8 cellular contexts compared by ENCODE assay signal in the genomic region with DNA sequence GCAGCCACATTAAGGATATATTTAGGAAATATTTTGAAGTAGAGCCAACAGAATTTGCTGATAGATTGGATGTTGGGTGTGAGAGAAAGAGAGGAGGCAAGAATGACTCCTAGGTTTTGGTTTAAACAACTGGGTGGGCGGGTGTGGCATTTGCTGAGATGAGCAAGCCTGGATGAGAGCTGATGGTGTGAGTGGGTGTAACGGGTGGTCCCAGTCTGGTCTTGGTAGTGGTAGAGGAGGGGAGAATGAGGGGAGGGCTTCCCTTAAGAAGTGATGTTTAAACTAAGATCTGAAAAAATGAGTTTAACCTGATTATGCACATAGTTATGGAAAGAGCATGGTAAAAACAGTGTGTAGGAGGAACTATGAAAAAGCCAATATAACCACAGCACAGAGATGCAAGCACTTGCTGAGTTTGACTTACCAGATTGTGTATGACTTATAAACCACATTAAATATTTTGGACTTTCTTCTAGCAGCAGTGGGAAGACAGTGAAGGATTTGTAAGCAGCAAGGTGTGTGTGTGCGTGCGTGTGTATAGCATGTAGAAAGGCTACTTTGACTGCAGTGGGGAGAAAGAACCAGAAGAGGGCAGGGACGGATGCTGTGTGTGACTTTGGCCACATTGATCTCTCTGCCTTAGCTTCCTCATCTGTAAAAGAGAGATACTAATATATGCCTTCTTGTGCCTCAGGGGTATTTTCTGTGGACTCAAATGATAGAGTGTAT.
A peak's percentile ranks its signal among the peaks of the same experiment; 100 is the strongest.
DNase-seq lines count a peak whose midpoint lies in the region; ATAC-seq, FAIRE-seq and TF ChIP-seq lines count a peak whose summit lies in the region.

No MANE protein-coding gene starts in this region.

- TF ChIP-seq CTCF in H1 (IDR thresholded peaks at IDR 0.05; ENCODE audit: control extremely low read depth in 1 of 3, insufficient read depth in 1 of 3, low read depth in 1 of 3, low read length in 3 of 3) (peak; percentile 73 to 87 (median 80)), omental fat pad (IDR thresholded peaks at IDR 0.05) (no peak)

- no peak for TF ChIP-seq POLR2A in H1 (IDR thresholded peaks at IDR 0.05; ENCODE audit: control extremely low read depth in 1 of 2, low read depth in 2 of 2, low read length in 2 of 2)

- no peaks in the 10 kb centered on the region for H4K20me1 ChIP-seq in H1 (replicated peaks in 1 of 2; ENCODE audit: control insufficient read depth in 1 of 2, insufficient read depth in 2 of 2, low read length in 2 of 2)

- no peaks in the 10 kb centered on the region for H3K79me1 ChIP-seq in H1 (ENCODE audit: low read depth, low read length)

- H3K9me3 ChIP-seq in H1 (ENCODE audit: insufficient read depth in 2 of 2, low read depth in 1 of 2, low read length in 1 of 2): no peaks in the 10 kb centered on the region

- no peaks in the 10 kb centered on the region for H3K79me2 ChIP-seq in H1 (ENCODE audit: control insufficient read depth in 1 of 2, insufficient read depth in 2 of 2, low read length in 2 of 2)

- H2BK120ac ChIP-seq in H1 (replicated peaks; ENCODE audit: low read depth, low read length): no peak overlapping the region

- H3K9ac ChIP-seq in H1 (replicated peaks in 1 of 4; ENCODE audit: extremely low read depth in 1 of 4, low read depth in 3 of 4, low read length in 3 of 4): no peak overlapping the region

- peak; percentile 87 for ATAC-seq in stimulated activated naive CD8-positive, alpha-beta T cell treated with anti-CD3 and anti-CD28 coated beads, Interleukin-15, Interleukin-2, amounts not matched to agents 100 U/mL and 50 U/mL, for 24 hours
- ATAC-seq in omental fat pad (ENCODE audit: low FRiP score) (no peak), GM18520 (IDR thresholded peaks at IDR 0.05; ENCODE audit: unreplicated experiment) (no peak)

- H4K5ac ChIP-seq in H1 (ENCODE audit: insufficient read length, low read depth, low read length): no peak overlapping the region

- H2BK15ac ChIP-seq in H1 (ENCODE audit: low read length): no peak overlapping the region

- CTCF ChIA-PET in H1 (lab: Charles Lee; ENCODE audit: partially characterized antibody): interaction anchor here (0.6 to 3.0 kb wide), 29 partner anchors 8 to 288 kb away, joined by 3 to 42 read pairs (median 4); no protein-coding TSS in a partner anchor

- no peak overlapping the region for H4K8ac ChIP-seq in H1 (ENCODE audit: extremely low read depth, insufficient read depth, low read length)

- H3K4me2 ChIP-seq in H1 (ENCODE audit: insufficient read depth in 1 of 2, low read depth in 2 of 2, low read length in 2 of 2): no peak overlapping the region

- H3K23ac ChIP-seq in H1 (ENCODE audit: insufficient read length): no peak overlapping the region

- H2AFZ ChIP-seq in H1 (ENCODE audit: low read length): no peak overlapping the region

- no peak overlapping the region for H4K91ac ChIP-seq in H1 (replicated peaks; ENCODE audit: insufficient read length, low read length)

- H3K4ac ChIP-seq in H1 (replicated peaks; ENCODE audit: insufficient read length, low read depth, low read length): no peak overlapping the region

- H2BK20ac ChIP-seq in H1 (ENCODE audit: low read length): no peak overlapping the region

- WGBS in H1 (ENCODE audit: extremely low coverage in 1 of 2, insufficient coverage in 1 of 2, insufficient read length in 1 of 2, insufficient replicate concordance in 2 of 2, low coverage in 1 of 2, low lambda C conversion rate in 2 of 2, missing lambda C conversion rate in 1 of 2), 2 experiments: 57% methylated on average over 5 of the region's 5 CpGs; no CpG with 5 or more reads in 1 of the 2 experiments

- H3K56ac ChIP-seq in H1 (replicated peaks; ENCODE audit: insufficient read length, low read depth, low read length): no peak overlapping the region

- H2AK5ac ChIP-seq in H1 (ENCODE audit: low read depth, low read length): no peak overlapping the region

- H3K27me3 ChIP-seq in H1 (replicated peaks in 1 of 4; ENCODE audit: control insufficient read depth in 3 of 4, extremely low read depth in 1 of 4, insufficient read depth in 3 of 4, low read length in 3 of 4): no peaks in the 10 kb centered on the region

- TF ChIP-seq EP300 in H1 (IDR thresholded peaks at IDR 0.05; ENCODE audit: borderline replicate concordance in 1 of 2, low read depth in 2 of 2, low read length in 2 of 2): no peak

- POLR2A ChIA-PET in H1 (lab: Charles Lee; ENCODE audit: partially characterized antibody): no interaction called here

- H3K36me3 ChIP-seq in H1 (ENCODE audit: control insufficient read depth in 2 of 4, insufficient read depth in 4 of 4, low read length in 3 of 4): no peaks in the 10 kb centered on the region

- peak; percentile 13 for FAIRE-seq in H1 (lab: Jason Lieb, UNC)

- peak; percentile 90 to 91 for TF ChIP-seq RAD21 in H1 (IDR thresholded peaks at IDR 0.05 in 1 of 2, conservative IDR thresholded peaks at IDR 0.05 in 1 of 2; ENCODE audit: low read depth in 2 of 2, low read length in 2 of 2)

- peak; percentile 45 for DNase-seq in stimulated activated CD4-positive, alpha-beta T cell treated with anti-CD3 and anti-CD28 coated beads, Interleukin-15, amount 100 ng/mL, for 24 hours
- DNase-seq in stimulated activated CD4-positive, alpha-beta T cell treated with anti-CD3 and anti-CD28 coated beads, Interleukin-4, amount 100 ng/mL, for 4 hours: no peak
- DNase-seq in NOMO-1 treated with dmso at 0.1 percent for 144 hours (lab: John Stamatoyannopoulos, UW; ENCODE audit: unreplicated experiment) (peak; percentile 32), H1 (ENCODE audit: low read depth in 1 of 2, low spot score in 2 of 2) (no peak), omental fat pad (ENCODE audit: low spot score) (no peak), ecto neural progenitor cell (ENCODE audit: low spot score) (no peak)
- DNase-seq in stimulated activated naive CD8-positive, alpha-beta T cell treated with anti-CD3 and anti-CD28 coated beads, Interleukin-15, Interleukin-2, amounts not matched to agents 100 U/mL and 50 U/mL, for 24 hours: peak; percentile 27

- H3K4me1 ChIP-seq in H1 (replicated peaks in 1 of 4; ENCODE audit: control insufficient read depth in 3 of 4, insufficient read depth in 4 of 4, low read length in 3 of 4): no peaks in the 10 kb centered on the region

- H2BK5ac ChIP-seq in H1 (ENCODE audit: low read depth, low read length): no peak overlapping the region

- H3K23me2 ChIP-seq in H1 (ENCODE audit: low read depth, low read length): peaks cover 2% of the 10 kb centered on the region; the same call in 1 of the 2 replicates

- H3K18ac ChIP-seq in H1 (ENCODE audit: extremely low read depth, low read length): no peak overlapping the region

- no peak overlapping the region for H3K4me3 ChIP-seq in H1 (ENCODE audit: extremely low read depth in 1 of 4, insufficient read depth in 2 of 4, low read depth in 3 of 4, low read length in 4 of 4)

- H2BK12ac ChIP-seq in H1 (ENCODE audit: low read depth, low read length): no peak overlapping the region

- no peak overlapping the region for H3K14ac ChIP-seq in H1 (ENCODE audit: insufficient read length)

- no peak overlapping the region for H3K27ac ChIP-seq in H1 (ENCODE audit: low read depth, low read length)

TF ChIP-seq in H1, 55 proteins besides CTCF, POLR2A, EP300 and RAD21:
- no peak for TF ChIP-seq SIN3A (conservative IDR thresholded peaks at IDR 0.05 in 1 of 2, IDR thresholded peaks at IDR 0.05 in 1 of 2; ENCODE audit: low read depth in 1 of 2, low read length in 2 of 2)
- no peak for TF ChIP-seq RXRA (IDR thresholded peaks at IDR 0.05; ENCODE audit: insufficient read depth, low read depth, low read length)
- TF ChIP-seq ASH2L (IDR thresholded peaks at IDR 0.05; ENCODE audit: low read length): no peak
- no peak for TF ChIP-seq KDM1A (IDR thresholded peaks at IDR 0.05; ENCODE audit: borderline replicate concordance, low read length)
- TF ChIP-seq TAF1 (IDR thresholded peaks at IDR 0.05; ENCODE audit: low read depth, low read length): no peak

Comparison
In these comparisons a context has a peak if more than half of its experiments do, and no peak if none do; other contexts are left out.
1. DNase-seq: peak in stimulated activated CD4-positive, alpha-beta T cell treated with anti-CD3 and anti-CD28 coated beads, Interleukin-15, amount 100 ng/mL, for 24 hours (single experiment), NOMO-1 treated with dmso at 0.1 percent for 144 hours (single experiment) and stimulated activated naive CD8-positive, alpha-beta T cell treated with anti-CD3 and anti-CD28 coated beads, Interleukin-15, Interleukin-2, amounts not matched to agents 100 U/mL and 50 U/mL, for 24 hours (single experiment); none in stimulated activated CD4-positive, alpha-beta T cell treated with anti-CD3 and anti-CD28 coated beads, Interleukin-4, amount 100 ng/mL, for 4 hours (0 of 2), H1 (0 of 2), omental fat pad (single experiment) and ecto neural progenitor cell (single experiment).
2. CTCF ChIP-seq: peak in H1 (3 of 3); none in omental fat pad (0 of 3).